Comparison of ENCODE assay signal across 35 cellular contexts in the genomic region with DNA sequence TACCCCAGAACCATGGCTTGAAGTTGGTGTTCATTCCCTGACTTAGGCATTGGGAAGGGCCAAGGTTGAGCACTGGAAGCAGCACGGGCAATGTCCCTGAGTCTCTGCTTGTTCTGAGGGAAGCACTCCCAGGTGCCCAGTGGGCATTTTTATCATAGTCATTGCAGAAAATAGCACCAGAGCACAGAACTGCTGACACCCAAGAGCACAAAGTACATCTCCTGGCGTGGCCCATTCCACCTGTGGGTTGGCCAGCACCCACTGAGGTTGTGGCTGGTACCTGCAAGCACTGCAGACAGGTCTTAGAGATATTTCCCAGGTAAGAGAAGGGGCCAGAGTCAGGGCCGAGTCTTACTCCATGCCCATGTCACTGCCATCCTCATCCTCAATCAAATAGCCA. TPM values are rescaled to one million over a fixed set of nuclear protein-coding genes. Genes with fewer than 3 reads are reported as not detected.
"Had no signal": no experiment of that assay in that cellular context is flagged by ENCODE, and none has a peak within 500 bp of the region (broad histone marks: within the 10 kb centered on the region; RNA-seq: fewer than 3 reads in every experiment).

No MANE protein-coding gene starts in this region.

- DNase-seq: activated B cell treated with CpG ODN at 0.5 μM for 24 hours; activated CD4-positive, alpha-beta memory T cell treated with anti-CD3 and anti-CD28 coated beads for 36 hours; activated CD4-positive, alpha-beta T cell treated with anti-CD3 and anti-CD28 coated beads for 4 hours; activated CD4-positive, alpha-beta T cell treated with anti-CD3 and anti-CD28 coated beads, Interleukin-2, amount 10 ng/mL, durations not matched to agents 24 days and 14 days; activated CD4-positive, alpha-beta T cell treated with anti-CD3 and anti-CD28 coated beads, Interleukin-2, amount 50 U/mL, for 1 hour; activated CD4-positive, alpha-beta T cell treated with anti-CD3 and anti-CD28 coated beads, Interleukin-2, amount 50 U/mL, for 4 hours; activated CD4-positive, CD25-positive, alpha-beta regulatory T cell treated with anti-CD3 and anti-CD28 coated beads, Interleukin-2, amount 50 U/mL, for 72 hours; activated CD8-positive, alpha-beta memory T cell treated with anti-CD3 and anti-CD28 coated beads, Interleukin-2, amount 50 U/mL, for 4 hours; activated CD8-positive, alpha-beta T cell treated with anti-CD3 and anti-CD28 coated beads for 36 hours; activated effector memory CD4-positive, alpha-beta T cell treated with anti-CD3 and anti-CD28 coated beads, Interleukin-2, amount 50 U/mL, for 16 hours; activated gamma-delta T cell treated with Interleukin-2 at 50 U/mL for 16 hours; activated naive CD4-positive, alpha-beta T cell; activated naive CD4-positive, alpha-beta T cell treated with anti-CD3 and anti-CD28 coated beads for 36 hours; activated naive CD4-positive, alpha-beta T cell treated with anti-CD3 and anti-CD28 coated beads, Interleukin-2, amount 50 U/mL, for 16 hours; activated naive CD8-positive, alpha-beta T cell treated with anti-CD3 and anti-CD28 coated beads for 36 hours; activated T-cell treated with anti-CD3 and anti-CD28 coated beads for 4 hours; activated T-cell treated with anti-CD3 and anti-CD28 coated beads, Interleukin-2, amount 50 U/mL, for 1 hour; activated T-cell treated with anti-CD3 and anti-CD28 coated beads, Interleukin-2, amount 50 U/mL, for 4 hours; activated T-cell treated with anti-CD3 and anti-CD28 coated beads, Interleukin-2, amount 50 U/mL, for 72 hours; adrenal gland; amniotic stem cell; aorta; body of pancreas; brain microvascular endothelial cell; central memory CD4-positive, alpha-beta T cell; T-helper 1 cell; T-helper 2 cell; T-helper 9 cell had no signal

- H3K27me3 ChIP-seq: body of pancreas, brain microvascular endothelial cell, breast epithelium had no signal

- H3K27ac ChIP-seq: adrenal gland, body of pancreas, brain microvascular endothelial cell, breast epithelium, VCaP had no signal

- ATAC-seq: activated CD8-positive, alpha-beta T cell treated with anti-CD3 and anti-CD28 coated beads for 36 hours; activated naive CD4-positive, alpha-beta T cell treated with anti-CD3 and anti-CD28 coated beads, Interleukin-2, amount 50 U/mL, for 72 hours; activated T-cell treated with anti-CD3 and anti-CD28 coated beads, Interleukin-2, amount 50 U/mL, for 4 hours; activated T-cell treated with anti-CD3 and anti-CD28 coated beads, Interleukin-2, amount 50 U/mL, for 72 hours; activated T-helper 17 cell treated with anti-CD3 and anti-CD28 coated beads, Interleukin-2, amount 50 U/mL, for 72 hours; body of pancreas had no signal

- H3K9me3 ChIP-seq: adrenal gland, body of pancreas, breast epithelium had no signal

- H3K4me3 ChIP-seq: adrenal gland, body of pancreas, breast epithelium had no signal

- H3K4me1 ChIP-seq: adrenal gland, breast epithelium had no signal

- H3K36me3 ChIP-seq: adrenal gland, brain microvascular endothelial cell, breast epithelium had no signal

RNA-seq across cellular contexts. Expression of a gene that starts 28.5 kb away (rescaled TPM):
- total RNA-seq: activated B cell treated with CpG ODN at 0.5 μM for 24 hours; activated CD4-positive, alpha-beta memory T cell treated with anti-CD3 and anti-CD28 coated beads for 36 hours; activated CD4-positive, alpha-beta T cell treated with anti-CD3 and anti-CD28 coated beads, Interleukin-2, amount 10 ng/mL, durations not matched to agents 24 days and 14 days; activated CD8-positive, alpha-beta memory T cell treated with anti-CD3 and anti-CD28 coated beads for 36 hours; activated CD8-positive, alpha-beta T cell treated with anti-CD3 and anti-CD28 coated beads for 36 hours; activated naive CD4-positive, alpha-beta T cell treated with anti-CD3 and anti-CD28 coated beads for 36 hours; activated naive CD4-positive, alpha-beta T cell treated with anti-CD3 and anti-CD28 coated beads, Interleukin-2, amount 50 U/mL, for 72 hours; activated naive CD8-positive, alpha-beta T cell treated with anti-CD3 and anti-CD28 coated beads for 36 hours; activated T-cell treated with anti-CD3 and anti-CD28 coated beads, Interleukin-2, amount 50 U/mL, for 72 hours; activated T-helper 1 cell treated with anti-CD3 and anti-CD28 coated beads, Interleukin-12 subunit alpha, Interleukin-12 subunit beta, Interleukin-2, Interleukin-4 antibody, amounts not matched to agents 30 ng/mL and 10 ng/mL and 1 ng/mL, durations not matched to agents 14 hours and 24 hours and 36 hours; activated T-helper 17 cell treated with anti-CD3 and anti-CD28 coated beads, Interleukin-2, amount 50 U/mL, for 72 hours; aorta; cardiac septum had no signal
